12 cellular contexts compared by ENCODE assay signal in the genomic region with DNA sequence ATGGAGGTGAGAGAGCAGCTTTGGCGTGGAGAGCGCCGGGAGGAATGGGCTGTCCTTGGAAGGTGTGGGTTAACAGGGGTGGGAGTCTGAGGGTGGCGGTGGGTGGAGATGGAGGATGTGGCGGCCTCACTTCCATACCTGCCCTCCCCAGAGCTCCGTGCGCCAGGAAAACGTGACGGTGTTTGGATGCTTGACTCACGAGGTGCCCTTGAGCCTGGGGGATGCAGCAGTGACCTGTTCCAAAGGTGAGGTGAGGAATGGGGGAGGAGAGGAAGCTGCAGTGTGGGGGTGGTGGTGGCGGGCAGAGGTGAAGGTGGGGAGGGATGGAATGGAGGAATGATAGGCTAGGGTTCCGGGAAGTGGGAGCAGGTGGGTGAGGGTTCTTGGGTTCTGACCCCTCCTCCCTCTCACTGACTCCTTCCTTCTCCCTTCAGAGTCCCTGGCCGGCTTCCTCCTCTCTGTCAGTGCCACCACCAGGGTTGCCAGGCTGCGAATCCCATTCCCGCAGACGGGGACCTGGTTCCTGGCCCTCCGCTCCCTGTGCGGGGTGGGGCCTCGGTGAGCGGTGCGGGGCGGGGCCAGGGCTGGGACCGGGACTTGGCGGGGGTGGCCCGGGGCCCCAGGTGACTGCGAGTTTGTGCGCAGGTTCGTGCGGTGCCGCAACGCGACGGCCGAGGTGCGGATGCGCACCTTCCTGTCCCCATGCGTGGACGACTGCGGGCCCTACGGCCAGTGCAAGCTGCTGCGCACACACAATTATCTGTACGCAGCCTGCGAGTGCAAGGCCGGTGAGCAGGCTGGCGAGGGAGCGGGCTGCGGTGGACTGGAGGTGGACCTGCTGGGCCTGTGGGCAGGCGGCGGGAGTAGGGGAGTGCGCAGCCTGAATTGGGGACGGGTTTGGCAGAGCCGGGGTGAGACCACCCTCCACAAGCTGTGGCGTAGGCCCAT. TPM values are rescaled to one million over a fixed set of nuclear protein-coding genes. Genes with fewer than 3 reads are reported as not detected.
DNase-seq lines count a peak whose midpoint lies in the region; ATAC-seq and TF ChIP-seq lines count a peak whose summit lies in the region.
"Had no signal": no experiment of that assay in that cellular context is flagged by ENCODE, and none has a peak within 500 bp of the region (broad histone marks: within the 10 kb centered on the region; RNA-seq: fewer than 3 reads in every experiment).

No MANE protein-coding gene starts in this region.

- peaks cover 77% of the 10 kb centered on the region for H3K4me1 ChIP-seq in BLaER1
- H3K4me1 ChIP-seq in OCI-LY7 (ENCODE audit: insufficient read depth, low read length, poor library complexity, severe bottlenecking) = peaks cover 39% of the 10 kb centered on the region
- peaks cover 30 to 62% (median 33%) of the 10 kb centered on the region in 3 donors for H3K4me1 ChIP-seq in esophagus squamous epithelium
- H3K4me1 ChIP-seq in neural progenitor cell = peaks cover 4% of the 10 kb centered on the region

- H3K9me2 ChIP-seq in OCI-LY7 (ENCODE audit: insufficient read depth, low read length) = no peaks in the 10 kb centered on the region

- H3K27me3 Mint-ChIP-seq in neural progenitor cell (ENCODE audit: insufficient read depth, low read depth) (peaks cover 8% of the 10 kb centered on the region), osteocyte (ENCODE audit: unreplicated experiment) (no peaks in the 10 kb centered on the region)

- 56 to 84% methylated on average over 22 to 39 of the region's 53 CpGs for WGBS in esophagus squamous epithelium, 2 donors

- H3K4me1 Mint-ChIP-seq in neural progenitor cell (no peaks in the 10 kb centered on the region), osteocyte (ENCODE audit: unreplicated experiment) (peaks cover 11% of the 10 kb centered on the region)

- POLR2A ChIA-PET in OCI-LY7 (lab: Charles Lee) = interaction anchor here (0.6 to 1.5 kb wide), 4 partner anchors 10 to 226 kb away, joined by 3 to 4 read pairs (median 4); no protein-coding TSS in a partner anchor

- no peak for TF ChIP-seq POLR2A in esophagus squamous epithelium (IDR thresholded peaks at IDR 0.05)

- no peak for ATAC-seq in GM19455 (IDR thresholded peaks at IDR 0.05; ENCODE audit: unreplicated experiment)
- ATAC-seq: right cardiac atrium had no signal

- no peak for TF ChIP-seq CTCF in OCI-LY7 (conservative IDR thresholded peaks at IDR 0.05; ENCODE audit: low read length)
- TF ChIP-seq CTCF in esophagus squamous epithelium (IDR thresholded peaks at IDR 0.05) = no peak
- no peak for TF ChIP-seq CTCF in neural progenitor cell (IDR thresholded peaks at IDR 0.05)
- no peak for TF ChIP-seq CTCF in osteocyte (IDR thresholded peaks at IDR 0.05)

- no peaks in the 10 kb centered on the region for H3F3A ChIP-seq in neural progenitor cell (ENCODE audit: low read depth)

- H3K4me3 ChIP-seq in BLaER1 = no peak overlapping the region
- no peak overlapping the region for H3K4me3 ChIP-seq in OCI-LY7 (ENCODE audit: low read depth, low read length, poor library complexity, severe bottlenecking)
- no peak overlapping the region for H3K4me3 ChIP-seq in esophagus squamous epithelium
- peak overlapping the region; percentile 46 for H3K4me3 ChIP-seq in neural progenitor cell
- H3K4me3 ChIP-seq: left ventricle myocardium inferior, MG63 had no signal

- no peak overlapping the region for H3K9ac ChIP-seq in BLaER1
- no peak overlapping the region for H3K9ac ChIP-seq in neural progenitor cell

- intact Hi-C loops in OCI-LY7 (cut with micrococcal nuclease; ENCODE audit: unreplicated experiment) = no loop called here
- intact Hi-C loops in esophagus squamous epithelium (cut with DNase I) = no loop called here

- DNase-seq in OCI-LY7 (ENCODE audit: low spot score) (no peak), esophagus squamous epithelium (lab: John Stamatoyannopoulos, UW) (no peak), neural progenitor cell (ENCODE audit: low spot score) (peak; percentile 33), cerebellar cortex (ENCODE audit: low spot score) (no peak), osteocyte (ENCODE audit: extremely low spot score, unreplicated experiment) (no peak), NK-92 (lab: John Stamatoyannopoulos, UW; ENCODE audit: unreplicated experiment) (no peak)
- DNase-seq: left ventricle myocardium inferior, MG63 had no signal

- H3K27me3 ChIP-seq in BLaER1 = no peaks in the 10 kb centered on the region
- H3K27me3 ChIP-seq in esophagus squamous epithelium = peaks cover 0 to 71% (median 0%) of the 10 kb centered on the region in 4 donors
- peaks cover 32% of the 10 kb centered on the region for H3K27me3 ChIP-seq in neural progenitor cell
- H3K27me3 ChIP-seq: MG63 had no signal

- H3K36me3 Mint-ChIP-seq in neural progenitor cell = peaks cover 31% of the 10 kb centered on the region
- peaks cover 18% of the 10 kb centered on the region for H3K36me3 Mint-ChIP-seq in osteocyte (ENCODE audit: unreplicated experiment)

- H3K4me3 Mint-ChIP-seq in neural progenitor cell = no peak overlapping the region
- no peak overlapping the region for H3K4me3 Mint-ChIP-seq in osteocyte (ENCODE audit: unreplicated experiment)

- CTCF ChIA-PET in OCI-LY7 (lab: Charles Lee; ENCODE audit: unreplicated experiment) = interaction anchor here (0.6 kb wide), 1 partner anchor 50 kb away, joined by 6 read pairs; no protein-coding TSS in a partner anchor

- H3K79me2 ChIP-seq in OCI-LY7 (ENCODE audit: insufficient read depth, low read depth, low read length) (no peaks in the 10 kb centered on the region), neural progenitor cell (ENCODE audit: low read depth) (no peaks in the 10 kb centered on the region)

- H3K27ac ChIP-seq in BLaER1 (0 out of 2 replicates have a peak overlapping the region, but pooled peaks have one; percentile 8), OCI-LY7 (ENCODE audit: low read depth, low read length, poor library complexity, severe bottlenecking) (no peak overlapping the region), esophagus squamous epithelium (peak overlapping the region in 3 of 4 donors; percentile 65 to 80 (median 75)), neural progenitor cell (no peak overlapping the region)

- H3K9me3 ChIP-seq in BLaER1 (no peaks in the 10 kb centered on the region), OCI-LY7 (ENCODE audit: low read length) (no peaks in the 10 kb centered on the region), esophagus squamous epithelium (no peaks in the 10 kb centered on the region), neural progenitor cell (ENCODE audit: low read depth) (no peaks in the 10 kb centered on the region)
- H3K9me3 ChIP-seq: left ventricle myocardium inferior, MG63 had no signal

- no peak overlapping the region for H3K27ac Mint-ChIP-seq in neural progenitor cell
- no peak overlapping the region for H3K27ac Mint-ChIP-seq in osteocyte (ENCODE audit: unreplicated experiment)

- BruUV-seq in OCI-LY7 (replicated peaks; lab: Mats Ljungman, UMichigan) = no TSS peak

- no peak overlapping the region for H2AFZ ChIP-seq in OCI-LY7 (ENCODE audit: low read length)
- H2AFZ ChIP-seq in neural progenitor cell (replicated peaks) = no peak overlapping the region

- H4K20me1 ChIP-seq in BLaER1 (peaks cover 13% of the 10 kb centered on the region), OCI-LY7 (ENCODE audit: insufficient read depth, low read length) (no peaks in the 10 kb centered on the region), neural progenitor cell (ENCODE audit: low read depth) (peaks cover 14% of the 10 kb centered on the region)

- peaks cover 5% of the 10 kb centered on the region; the same call in 1 of the 2 replicates for H3K36me3 ChIP-seq in BLaER1
- no peaks in the 10 kb centered on the region for H3K36me3 ChIP-seq in OCI-LY7 (ENCODE audit: insufficient read depth, low read length)
- peaks cover 0 to 10% (median 0%) of the 10 kb centered on the region in 3 donors for H3K36me3 ChIP-seq in esophagus squamous epithelium
- H3K36me3 ChIP-seq in neural progenitor cell = no peaks in the 10 kb centered on the region

- H3K9me3 Mint-ChIP-seq in neural progenitor cell = no peaks in the 10 kb centered on the region
- no peaks in the 10 kb centered on the region for H3K9me3 Mint-ChIP-seq in osteocyte (ENCODE audit: unreplicated experiment)

- H3K4me2 ChIP-seq in BLaER1 = peak overlapping the region; percentile 71
- peak overlapping the region; percentile 50; the same call in 1 of the 2 replicates for H3K4me2 ChIP-seq in OCI-LY7 (ENCODE audit: low read length)
- H3K4me2 ChIP-seq in neural progenitor cell = peak overlapping the region; percentile 84

RNA-seq across cellular contexts. Expression of a gene that starts 17.1 kb away (rescaled TPM):
- 3.1 and 3.2 TPM in 2 replicates for total RNA-seq in OCI-LY7 (2014; rRNA removed; shearing (Covaris generic))
- total RNA-seq in OCI-LY7 (2022) (15.7 and 19.1 TPM in 2 replicates), esophagus squamous epithelium (1 to 10 TPM in 2 of 4 donors, under 1 TPM in 2; 0.35 to 4.8 (median 1.4) TPM), neural progenitor cell (ENCODE audit: low replicate concordance) (4.8 and 11.2 TPM in 2 replicates), osteocyte (25.6 and 29.9 TPM in 2 replicates)

RNA-seq across cellular contexts. Expression of a gene that starts 17.6 kb away (rescaled TPM):
- not detected in 2 replicates for total RNA-seq in OCI-LY7 (2014; rRNA removed; shearing (Covaris generic))
- total RNA-seq in OCI-LY7 (2022) = not detected in 2 replicates
- not detected for total RNA-seq in esophagus squamous epithelium
- total RNA-seq in neural progenitor cell (ENCODE audit: low replicate concordance) = not detected in 2 replicates
- not detected in 2 replicates for total RNA-seq in osteocyte
- total RNA-seq: epithelial cell of proximal tubule, left ventricle myocardium inferior, right cardiac atrium had no signal

RNA-seq across cellular contexts. Expression of a gene that starts 24.1 kb away (rescaled TPM):
- total RNA-seq in OCI-LY7 (2014; rRNA removed; shearing (Covaris generic)) = not detected in 2 replicates
- not detected in 2 replicates for total RNA-seq in OCI-LY7 (2022)
- total RNA-seq in esophagus squamous epithelium = not detected
- total RNA-seq in neural progenitor cell (ENCODE audit: low replicate concordance) = not detected in 2 replicates
- total RNA-seq in osteocyte = not detected in 2 replicates
- total RNA-seq: epithelial cell of proximal tubule, left ventricle myocardium inferior, right cardiac atrium had no signal

RNA-seq across cellular contexts. Expression of a gene that starts 31.3 kb away (rescaled TPM):
- total RNA-seq in OCI-LY7 (2014; rRNA removed; shearing (Covaris generic)) = 74.3 and 82.5 TPM in 2 replicates
- total RNA-seq in OCI-LY7 (2022) (83.1 and 84.5 TPM in 2 replicates), esophagus squamous epithelium (10 to 100 TPM; 13.2 to 34.9 (median 19.5) TPM), neural progenitor cell (ENCODE audit: low replicate concordance) (21.8 and 35.9 TPM in 2 replicates), osteocyte (35.4 and 36.0 TPM in 2 replicates)

RNA-seq across cellular contexts. Expression of a gene that starts 34.0 kb away (rescaled TPM):
- total RNA-seq in OCI-LY7 (2014; rRNA removed; shearing (Covaris generic)) = 1.1 and 3.9 TPM in 2 replicates
- total RNA-seq in OCI-LY7 (2022) = 3.6 and 5.1 TPM in 2 replicates
- total RNA-seq in esophagus squamous epithelium = not detected
- total RNA-seq in neural progenitor cell (ENCODE audit: low replicate concordance) = 1.3 and 1.6 TPM in 2 replicates
- total RNA-seq in osteocyte = 2.4 TPM in 2 replicates

Comparison
In these comparisons a context has a peak if more than half of its experiments do, and no peak if none do; other contexts are left out.
1. H3K27ac ChIP-seq: peak in BLaER1 (single experiment) and esophagus squamous epithelium (3 of 4); none in OCI-LY7 (single experiment) and neural progenitor cell (single experiment).
2. Peak in every context shown above with its lines, with median percentiles within 50 percentile points of each other: H3K4me2 ChIP-seq.